8 cellular contexts compared by ENCODE assay signal in genomic region chr12:57751788-57752667, GRCh38. TPM values are rescaled to one million over a fixed set of nuclear protein-coding genes. Genes with fewer than 3 reads are reported as not detected.
DNase-seq lines count a peak whose midpoint lies in the region; ATAC-seq and TF ChIP-seq lines count a peak whose summit lies in the region.

CDK4 (minus strand) TSS chr12:57752310; CDS start chr12:57751717, 593 bp downstream.

- peak within 1 kb of the TSS; percentile 96 for H3K4me2 ChIP-seq in PC-3 (ENCODE audit: low read length)

- peak; percentile 68; the same call in 1 of the 2 replicates for TF ChIP-seq EP300 in Ishikawa (IDR thresholded peaks at IDR 0.05; ENCODE audit: borderline replicate concordance)

- BruUV-seq in PC-3 (replicated peaks; lab: Mats Ljungman, UMichigan), result TSS peak; percentile 80

- POLR2A ChIA-PET in PC-3 (lab: Charles Lee; ENCODE audit: unreplicated experiment), result interaction anchor here (0.6 kb wide), 1 partner anchor 1251 kb away, joined by 3 read pairs; no protein-coding TSS in a partner anchor

- H3K79me2 ChIP-seq in PC-3 (ENCODE audit: low read length), result peaks cover 34% of the 10 kb centered on the region

- H3K9ac ChIP-seq in PC-3 (ENCODE audit: low read length), result peak within 1 kb of the TSS; percentile 98

- H3K4me1 ChIP-seq in PC-3 (ENCODE audit: insufficient read depth, low read length) (peaks cover 31% of the 10 kb centered on the region), mucosa of descending colon (ENCODE audit: low read depth) (peaks cover 42% of the 10 kb centered on the region)

- peak within 1 kb of the TSS; percentile 84 for H2AFZ ChIP-seq in PC-3 (ENCODE audit: low read length)

- no peak for TF ChIP-seq RAD21 in Ishikawa (IDR thresholded peaks at IDR 0.05; ENCODE audit: low read depth)

- H3K4me3 ChIP-seq in PC-3 (ENCODE audit: low read length), result peak within 1 kb of the TSS; percentile 82
- peak within 1 kb of the TSS; percentile 45 for H3K4me3 ChIP-seq in mucosa of descending colon

- H3K36me3 ChIP-seq in PC-3 (ENCODE audit: low read depth, low read length) (peaks cover 31% of the 10 kb centered on the region), mucosa of descending colon (ENCODE audit: low read depth) (no peaks in the 10 kb centered on the region)

- H3K9me3 ChIP-seq in PC-3 (ENCODE audit: low read length), result no peaks in the 10 kb centered on the region
- H3K9me3 ChIP-seq in mucosa of descending colon, result no peaks in the 10 kb centered on the region

- no peak for TF ChIP-seq CTCF in PC-3 (conservative IDR thresholded peaks at IDR 0.05; ENCODE audit: low read depth, low read length)
- TF ChIP-seq CTCF in mucosa of descending colon (IDR thresholded peaks at IDR 0.05), result no peak

- DNase-seq in DMS114 treated with DMSO at 0.1 percent for 48 hours (lab: John Stamatoyannopoulos, UW; ENCODE audit: unreplicated experiment) (peak; percentile 98), PC-3 (peak; percentile 99), activated T-cell treated with anti-CD3 and anti-CD28 coated beads for 48 hours (ENCODE audit: low read depth) (peak; percentile 98), epithelial cell of prostate (ENCODE audit: low read depth, low spot score) (peak; percentile 97), mucosa of descending colon (peak; percentile 98 to 100 (median 99))
- DNase-seq in stimulated activated CD8-positive, alpha-beta memory T cell treated with anti-CD3 and anti-CD28 coated beads, Interleukin-4, amount 100 ng/mL, for 24 hours (ENCODE audit: low read depth), result peak; percentile 98

- ATAC-seq in GM21576 (IDR thresholded peaks at IDR 0.05; ENCODE audit: unreplicated experiment) (peak; percentile 70), PC-3 (peak; percentile 65), mucosa of descending colon (peak; percentile 81)

- peak within 1 kb of the TSS; percentile 78 for H3K27ac ChIP-seq in PC-3 (ENCODE audit: low read length)
- H3K27ac ChIP-seq in epithelial cell of prostate, result peak within 1 kb of the TSS; percentile 61

- H3F3A ChIP-seq in PC-3 (ENCODE audit: low read length, unreplicated experiment), result no peaks in the 10 kb centered on the region

- H3K9me2 ChIP-seq in PC-3 (replicated peaks; ENCODE audit: low read length), result no peaks in the 10 kb centered on the region

- intact Hi-C loops in PC-3 (cut with micrococcal nuclease), result no loop called here
- intact Hi-C loops in mucosa of descending colon (cut with DNase I, micrococcal nuclease), result no loop called here

- no peaks in the 10 kb centered on the region for H4K20me1 ChIP-seq in PC-3 (ENCODE audit: low read length)

- CTCF ChIA-PET in PC-3 (lab: Charles Lee), result no interaction called here

- no peaks in the 10 kb centered on the region for H3K27me3 ChIP-seq in PC-3 (ENCODE audit: low read length)

TF ChIP-seq in Ishikawa, 13 proteins besides CTCF, POLR2A, EP300 and RAD21:
- TF ChIP-seq NFIC (IDR thresholded peaks at IDR 0.05), result peak; percentile 34; the same call in 1 of the 2 replicates
- TF ChIP-seq YY1 (IDR thresholded peaks at IDR 0.05; ENCODE audit: low read depth), result peak; percentile 51; the same call in 1 of the 2 replicates
- no peak; the same call in 1 of the 2 replicates for TF ChIP-seq CREB1 (IDR thresholded peaks at IDR 0.05; ENCODE audit: low read depth)
- TF ChIP-seq MAX (IDR thresholded peaks at IDR 0.05), result peak; percentile 96
- TF ChIP-seq TCF12 (IDR thresholded peaks at IDR 0.05; ENCODE audit: low read depth), result peak; percentile 76; the same call in 1 of the 2 replicates
- no peak for TF ChIP-seq ZBTB7A (IDR thresholded peaks at IDR 0.05; ENCODE audit: low read depth)
- no peak for TF ChIP-seq REST (IDR thresholded peaks at IDR 0.05; ENCODE audit: low read depth)
- peak; percentile 24 for TF ChIP-seq TEAD4 (IDR thresholded peaks at IDR 0.05)
- TF ChIP-seq CEBPB (IDR thresholded peaks at IDR 0.05), result no peak
- TF ChIP-seq TAF1 (IDR thresholded peaks at IDR 0.05; ENCODE audit: low read depth), result peak; percentile 96
- no peak; the same call in 1 of the 2 replicates for TF ChIP-seq EGR1 (IDR thresholded peaks at IDR 0.05)
- peak; percentile 99 for TF ChIP-seq USF1 (IDR thresholded peaks at IDR 0.05)

RNA-seq across cellular contexts. Expression of gene CDK4, which starts in this region (rescaled TPM):
- 212 and 229 TPM in 2 replicates for total RNA-seq in PC-3 (2014; rRNA removed)
- 10 to 100 TPM; 41.4 to 62.7 (median 60.2) TPM for total RNA-seq in mucosa of descending colon

Comparison
In these comparisons a context has a peak if more than half of its experiments do, and no peak if none do; other contexts are left out.
1. Peak in every context shown above with its lines: DNase-seq, ATAC-seq, H3K4me3 ChIP-seq and H3K27ac ChIP-seq.